Comparison of ENCODE assay signal across 1 cellular context in genomic region chr3:52023860-52024764, GRCh38.
TF ChIP-seq lines count a peak whose summit lies in the region.

No MANE protein-coding gene starts in this region.

TF ChIP-seq in HepG2, 621 proteins besides CTCF, POLR2A, EP300 and RAD21:
- TF ChIP-seq SMARCC2 (IDR thresholded peaks at IDR 0.05), result no peak
- TF ChIP-seq RBFOX2 (IDR thresholded peaks at IDR 0.05; ENCODE audit: low read depth, low read length), result no peak
